Comparison of ENCODE assay signal across 1 cellular context in the genomic region with DNA sequence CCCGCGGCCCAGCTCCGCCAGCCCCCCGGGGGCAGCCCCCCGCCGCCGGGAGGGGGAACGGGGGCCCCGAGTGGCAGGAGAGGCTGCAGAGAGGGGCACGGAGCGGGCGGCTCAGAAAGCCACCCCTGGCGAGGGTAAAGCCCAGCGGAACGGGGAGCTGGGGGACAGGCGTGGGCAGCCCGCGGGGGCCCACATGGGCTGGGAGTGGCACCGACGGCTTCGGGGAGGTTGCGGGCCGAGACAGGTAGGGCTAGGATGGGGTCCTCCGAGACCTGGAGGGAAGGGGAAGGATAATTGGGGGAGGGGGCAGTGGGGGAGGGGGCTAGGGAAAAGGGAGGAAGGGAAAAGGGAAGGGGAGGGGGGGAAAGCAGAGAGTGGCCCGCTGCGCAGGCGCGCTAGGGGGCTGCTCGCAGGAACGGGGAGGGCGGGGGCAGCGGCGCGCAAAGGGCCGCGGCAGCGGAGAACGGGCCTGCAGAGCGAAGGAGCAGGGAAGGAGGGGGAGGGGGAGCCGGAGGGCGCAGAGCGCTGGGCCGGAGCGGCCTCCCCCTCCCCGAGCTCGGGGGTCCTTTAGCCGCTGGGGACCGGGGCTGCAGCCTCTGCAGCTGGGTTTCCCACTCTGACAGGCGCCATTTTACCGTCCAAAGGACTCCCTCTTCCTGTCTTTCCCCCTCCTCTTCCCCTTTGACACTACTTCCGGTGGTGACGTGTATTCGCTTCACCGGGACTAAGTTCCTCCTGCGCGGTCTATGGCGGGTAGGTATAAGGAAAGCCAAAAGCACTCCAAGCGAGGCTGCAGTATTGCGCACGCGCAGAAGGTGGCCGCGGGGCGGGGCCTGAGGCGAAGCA.
TF ChIP-seq lines count a peak whose summit lies in the region.

A gene (minus strand): TSS at position 405 of the 846 bp plus-strand sequence. CDS start 438 bp downstream, outside the sequence.

TF ChIP-seq in HepG2, 621 proteins besides CTCF, POLR2A, EP300 and RAD21 (continued from another document and continues in another):
- TF ChIP-seq, protein P1, sequence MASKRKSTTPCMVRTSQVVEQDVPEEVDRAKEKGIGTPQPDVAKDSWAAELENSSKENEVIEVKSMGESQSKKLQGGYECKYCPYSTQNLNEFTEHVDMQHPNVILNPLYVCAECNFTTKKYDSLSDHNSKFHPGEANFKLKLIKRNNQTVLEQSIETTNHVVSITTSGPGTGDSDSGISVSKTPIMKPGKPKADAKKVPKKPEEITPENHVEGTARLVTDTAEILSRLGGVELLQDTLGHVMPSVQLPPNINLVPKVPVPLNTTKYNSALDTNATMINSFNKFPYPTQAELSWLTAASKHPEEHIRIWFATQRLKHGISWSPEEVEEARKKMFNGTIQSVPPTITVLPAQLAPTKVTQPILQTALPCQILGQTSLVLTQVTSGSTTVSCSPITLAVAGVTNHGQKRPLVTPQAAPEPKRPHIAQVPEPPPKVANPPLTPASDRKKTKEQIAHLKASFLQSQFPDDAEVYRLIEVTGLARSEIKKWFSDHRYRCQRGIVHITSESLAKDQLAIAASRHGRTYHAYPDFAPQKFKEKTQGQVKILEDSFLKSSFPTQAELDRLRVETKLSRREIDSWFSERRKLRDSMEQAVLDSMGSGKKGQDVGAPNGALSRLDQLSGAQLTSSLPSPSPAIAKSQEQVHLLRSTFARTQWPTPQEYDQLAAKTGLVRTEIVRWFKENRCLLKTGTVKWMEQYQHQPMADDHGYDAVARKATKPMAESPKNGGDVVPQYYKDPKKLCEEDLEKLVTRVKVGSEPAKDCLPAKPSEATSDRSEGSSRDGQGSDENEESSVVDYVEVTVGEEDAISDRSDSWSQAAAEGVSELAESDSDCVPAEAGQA (IDR thresholded peaks at IDR 0.05; ENCODE audit: low read depth), result no peak; the same call in 1 of the 2 replicates
- TF ChIP-seq, protein P1 (CRISPR knock-in tag; IDR thresholded peaks at IDR 0.05; ENCODE audit: borderline replicate concordance), result no peak
- TF ChIP-seq NFYC (CRISPR knock-in tag; IDR thresholded peaks at IDR 0.05) (no peak), KDM2A (CRISPR knock-in tag; IDR thresholded peaks at IDR 0.05; ENCODE audit: borderline replicate concordance, low read depth) (0 out of 2 replicates have a peak, but pooled peaks have one; percentile 10), ZNF264 (CRISPR knock-in tag; IDR thresholded peaks at IDR 0.05) (no peak), NRL (CRISPR knock-in tag; IDR thresholded peaks at IDR 0.05; ENCODE audit: borderline replicate concordance) (no peak), THAP11 (CRISPR knock-in tag; IDR thresholded peaks at IDR 0.05) (peak; percentile 91), ZNF737 (CRISPR knock-in tag; IDR thresholded peaks at IDR 0.05; ENCODE audit: borderline replicate concordance) (no peak), ZNF781 (CRISPR knock-in tag; IDR thresholded peaks at IDR 0.05; ENCODE audit: borderline replicate concordance, not compliant biosample characterization) (peak; percentile 8), ZNF746 (CRISPR knock-in tag; IDR thresholded peaks at IDR 0.05) (no peak), SRSF9 (IDR thresholded peaks at IDR 0.05; ENCODE audit: borderline replicate concordance, insufficient read depth, low read depth, low read length, poor library complexity, severe bottlenecking) (no peak), ATM (IDR thresholded peaks at IDR 0.05; ENCODE audit: borderline replicate concordance) (no peak), ZSCAN25 (CRISPR knock-in tag; IDR thresholded peaks at IDR 0.05) (no peak), ZNF749 (CRISPR knock-in tag; IDR thresholded peaks at IDR 0.05; ENCODE audit: borderline replicate concordance) (no peak), RARA (CRISPR knock-in tag; IDR thresholded peaks at IDR 0.05) (no peak), NR2C2 (CRISPR knock-in tag; IDR thresholded peaks at IDR 0.05; ENCODE audit: borderline replicate concordance) (peak; percentile 91; the same call in 1 of the 2 replicates), ZNF747 (CRISPR knock-in tag; IDR thresholded peaks at IDR 0.05; ENCODE audit: borderline replicate concordance) (no peak), ZNF335 (CRISPR knock-in tag; IDR thresholded peaks at IDR 0.05) (no peak), KDM5B (CRISPR knock-in tag; IDR thresholded peaks at IDR 0.05; ENCODE audit: borderline replicate concordance) (no peak), DNMT1 (CRISPR knock-in tag; IDR thresholded peaks at IDR 0.05) (no peak), REL (CRISPR knock-in tag; conservative IDR thresholded peaks at IDR 0.05) (0 out of 2 replicates have a peak, but pooled peaks have one; percentile 9), ZNF460 (CRISPR knock-in tag; IDR thresholded peaks at IDR 0.05; ENCODE audit: borderline replicate concordance) (no peak), MED13 (CRISPR knock-in tag; IDR thresholded peaks at IDR 0.05) (no peak), ZNF451 (CRISPR knock-in tag; IDR thresholded peaks at IDR 0.05) (peak; percentile 37; the same call in 1 of the 2 replicates), GTF3A (CRISPR knock-in tag; conservative IDR thresholded peaks at IDR 0.05) (no peak), KAT8 (CRISPR knock-in tag; IDR thresholded peaks at IDR 0.05) (peak; percentile 88; the same call in 1 of the 2 replicates), ZNF333 (CRISPR knock-in tag; IDR thresholded peaks at IDR 0.05; ENCODE audit: borderline replicate concordance) (no peak), ZNF317 (CRISPR knock-in tag; IDR thresholded peaks at IDR 0.05) (no peak), POLR2AphosphoS5 (IDR thresholded peaks at IDR 0.05; ENCODE audit: low read depth, low read length) (peak; percentile 57), ZNF703 (CRISPR knock-in tag; IDR thresholded peaks at IDR 0.05; ENCODE audit: borderline replicate concordance) (no peak), PAX8 (CRISPR knock-in tag; IDR thresholded peaks at IDR 0.05; ENCODE audit: borderline replicate concordance) (no peak), SP2 (CRISPR knock-in tag; IDR thresholded peaks at IDR 0.05) (peak; percentile 65)
- TF ChIP-seq, protein P2, sequence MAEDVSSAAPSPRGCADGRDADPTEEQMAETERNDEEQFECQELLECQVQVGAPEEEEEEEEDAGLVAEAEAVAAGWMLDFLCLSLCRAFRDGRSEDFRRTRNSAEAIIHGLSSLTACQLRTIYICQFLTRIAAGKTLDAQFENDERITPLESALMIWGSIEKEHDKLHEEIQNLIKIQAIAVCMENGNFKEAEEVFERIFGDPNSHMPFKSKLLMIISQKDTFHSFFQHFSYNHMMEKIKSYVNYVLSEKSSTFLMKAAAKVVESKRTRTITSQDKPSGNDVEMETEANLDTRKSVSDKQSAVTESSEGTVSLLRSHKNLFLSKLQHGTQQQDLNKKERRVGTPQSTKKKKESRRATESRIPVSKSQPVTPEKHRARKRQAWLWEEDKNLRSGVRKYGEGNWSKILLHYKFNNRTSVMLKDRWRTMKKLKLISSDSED (CRISPR knock-in tag; IDR thresholded peaks at IDR 0.05), result no peak
- TF ChIP-seq, protein P3, sequence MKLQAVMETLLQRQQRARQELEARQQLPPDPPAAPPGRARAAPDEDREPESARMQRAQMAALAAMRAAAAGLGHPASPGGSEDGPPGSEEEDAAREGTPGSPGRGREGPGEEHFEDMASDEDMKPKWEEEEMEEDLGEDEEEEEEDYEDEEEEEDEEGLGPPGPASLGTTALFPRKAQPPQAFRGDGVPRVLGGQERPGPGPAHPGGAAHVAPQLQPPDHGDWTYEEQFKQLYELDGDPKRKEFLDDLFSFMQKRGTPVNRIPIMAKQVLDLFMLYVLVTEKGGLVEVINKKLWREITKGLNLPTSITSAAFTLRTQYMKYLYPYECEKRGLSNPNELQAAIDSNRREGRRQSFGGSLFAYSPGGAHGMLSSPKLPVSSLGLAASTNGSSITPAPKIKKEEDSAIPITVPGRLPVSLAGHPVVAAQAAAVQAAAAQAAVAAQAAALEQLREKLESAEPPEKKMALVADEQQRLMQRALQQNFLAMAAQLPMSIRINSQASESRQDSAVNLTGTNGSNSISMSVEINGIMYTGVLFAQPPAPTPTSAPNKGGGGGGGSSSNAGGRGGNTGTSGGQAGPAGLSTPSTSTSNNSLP (IDR thresholded peaks at IDR 0.05; ENCODE audit: low read depth, low read length), result no peak
- TF ChIP-seq, protein P4, sequence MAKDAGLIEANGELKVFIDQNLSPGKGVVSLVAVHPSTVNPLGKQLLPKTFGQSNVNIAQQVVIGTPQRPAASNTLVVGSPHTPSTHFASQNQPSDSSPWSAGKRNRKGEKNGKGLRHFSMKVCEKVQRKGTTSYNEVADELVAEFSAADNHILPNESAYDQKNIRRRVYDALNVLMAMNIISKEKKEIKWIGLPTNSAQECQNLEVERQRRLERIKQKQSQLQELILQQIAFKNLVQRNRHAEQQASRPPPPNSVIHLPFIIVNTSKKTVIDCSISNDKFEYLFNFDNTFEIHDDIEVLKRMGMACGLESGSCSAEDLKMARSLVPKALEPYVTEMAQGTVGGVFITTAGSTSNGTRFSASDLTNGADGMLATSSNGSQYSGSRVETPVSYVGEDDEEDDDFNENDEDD (CRISPR knock-in tag; IDR thresholded peaks at IDR 0.05; ENCODE audit: borderline replicate concordance), result peak; percentile 63; the same call in 1 of the 2 replicates
- TF ChIP-seq, protein P5, sequence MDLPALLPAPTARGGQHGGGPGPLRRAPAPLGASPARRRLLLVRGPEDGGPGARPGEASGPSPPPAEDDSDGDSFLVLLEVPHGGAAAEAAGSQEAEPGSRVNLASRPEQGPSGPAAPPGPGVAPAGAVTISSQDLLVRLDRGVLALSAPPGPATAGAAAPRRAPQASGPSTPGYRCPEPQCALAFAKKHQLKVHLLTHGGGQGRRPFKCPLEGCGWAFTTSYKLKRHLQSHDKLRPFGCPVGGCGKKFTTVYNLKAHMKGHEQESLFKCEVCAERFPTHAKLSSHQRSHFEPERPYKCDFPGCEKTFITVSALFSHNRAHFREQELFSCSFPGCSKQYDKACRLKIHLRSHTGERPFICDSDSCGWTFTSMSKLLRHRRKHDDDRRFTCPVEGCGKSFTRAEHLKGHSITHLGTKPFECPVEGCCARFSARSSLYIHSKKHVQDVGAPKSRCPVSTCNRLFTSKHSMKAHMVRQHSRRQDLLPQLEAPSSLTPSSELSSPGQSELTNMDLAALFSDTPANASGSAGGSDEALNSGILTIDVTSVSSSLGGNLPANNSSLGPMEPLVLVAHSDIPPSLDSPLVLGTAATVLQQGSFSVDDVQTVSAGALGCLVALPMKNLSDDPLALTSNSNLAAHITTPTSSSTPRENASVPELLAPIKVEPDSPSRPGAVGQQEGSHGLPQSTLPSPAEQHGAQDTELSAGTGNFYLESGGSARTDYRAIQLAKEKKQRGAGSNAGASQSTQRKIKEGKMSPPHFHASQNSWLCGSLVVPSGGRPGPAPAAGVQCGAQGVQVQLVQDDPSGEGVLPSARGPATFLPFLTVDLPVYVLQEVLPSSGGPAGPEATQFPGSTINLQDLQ (CRISPR knock-in tag; IDR thresholded peaks at IDR 0.05), result no peak
- TF ChIP-seq, protein P6, sequence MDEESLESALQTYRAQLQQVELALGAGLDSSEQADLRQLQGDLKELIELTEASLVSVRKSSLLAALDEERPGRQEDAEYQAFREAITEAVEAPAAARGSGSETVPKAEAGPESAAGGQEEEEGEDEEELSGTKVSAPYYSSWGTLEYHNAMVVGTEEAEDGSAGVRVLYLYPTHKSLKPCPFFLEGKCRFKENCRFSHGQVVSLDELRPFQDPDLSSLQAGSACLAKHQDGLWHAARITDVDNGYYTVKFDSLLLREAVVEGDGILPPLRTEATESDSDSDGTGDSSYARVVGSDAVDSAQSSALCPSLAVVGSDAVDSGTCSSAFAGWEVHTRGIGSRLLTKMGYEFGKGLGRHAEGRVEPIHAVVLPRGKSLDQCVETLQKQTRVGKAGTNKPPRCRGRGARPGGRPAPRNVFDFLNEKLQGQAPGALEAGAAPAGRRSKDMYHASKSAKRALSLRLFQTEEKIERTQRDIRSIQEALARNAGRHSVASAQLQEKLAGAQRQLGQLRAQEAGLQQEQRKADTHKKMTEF (CRISPR knock-in tag; IDR thresholded peaks at IDR 0.05), result no peak; the same call in 1 of the 2 replicates
- TF ChIP-seq, protein P7, sequence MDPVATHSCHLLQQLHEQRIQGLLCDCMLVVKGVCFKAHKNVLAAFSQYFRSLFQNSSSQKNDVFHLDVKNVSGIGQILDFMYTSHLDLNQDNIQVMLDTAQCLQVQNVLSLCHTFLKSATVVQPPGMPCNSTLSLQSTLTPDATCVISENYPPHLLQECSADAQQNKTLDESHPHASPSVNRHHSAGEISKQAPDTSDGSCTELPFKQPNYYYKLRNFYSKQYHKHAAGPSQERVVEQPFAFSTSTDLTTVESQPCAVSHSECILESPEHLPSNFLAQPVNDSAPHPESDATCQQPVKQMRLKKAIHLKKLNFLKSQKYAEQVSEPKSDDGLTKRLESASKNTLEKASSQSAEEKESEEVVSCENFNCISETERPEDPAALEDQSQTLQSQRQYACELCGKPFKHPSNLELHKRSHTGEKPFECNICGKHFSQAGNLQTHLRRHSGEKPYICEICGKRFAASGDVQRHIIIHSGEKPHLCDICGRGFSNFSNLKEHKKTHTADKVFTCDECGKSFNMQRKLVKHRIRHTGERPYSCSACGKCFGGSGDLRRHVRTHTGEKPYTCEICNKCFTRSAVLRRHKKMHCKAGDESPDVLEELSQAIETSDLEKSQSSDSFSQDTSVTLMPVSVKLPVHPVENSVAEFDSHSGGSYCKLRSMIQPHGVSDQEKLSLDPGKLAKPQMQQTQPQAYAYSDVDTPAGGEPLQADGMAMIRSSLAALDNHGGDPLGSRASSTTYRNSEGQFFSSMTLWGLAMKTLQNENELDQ (CRISPR knock-in tag; IDR thresholded peaks at IDR 0.05; ENCODE audit: borderline replicate concordance), result no peak
- TF ChIP-seq, protein P8, sequence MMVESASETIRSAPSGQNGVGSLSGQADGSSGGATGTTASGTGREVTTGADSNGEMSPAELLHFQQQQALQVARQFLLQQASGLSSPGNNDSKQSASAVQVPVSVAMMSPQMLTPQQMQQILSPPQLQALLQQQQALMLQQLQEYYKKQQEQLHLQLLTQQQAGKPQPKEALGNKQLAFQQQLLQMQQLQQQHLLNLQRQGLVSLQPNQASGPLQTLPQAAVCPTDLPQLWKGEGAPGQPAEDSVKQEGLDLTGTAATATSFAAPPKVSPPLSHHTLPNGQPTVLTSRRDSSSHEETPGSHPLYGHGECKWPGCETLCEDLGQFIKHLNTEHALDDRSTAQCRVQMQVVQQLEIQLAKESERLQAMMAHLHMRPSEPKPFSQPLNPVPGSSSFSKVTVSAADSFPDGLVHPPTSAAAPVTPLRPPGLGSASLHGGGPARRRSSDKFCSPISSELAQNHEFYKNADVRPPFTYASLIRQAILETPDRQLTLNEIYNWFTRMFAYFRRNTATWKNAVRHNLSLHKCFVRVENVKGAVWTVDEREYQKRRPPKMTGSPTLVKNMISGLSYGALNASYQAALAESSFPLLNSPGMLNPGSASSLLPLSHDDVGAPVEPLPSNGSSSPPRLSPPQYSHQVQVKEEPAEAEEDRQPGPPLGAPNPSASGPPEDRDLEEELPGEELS (CRISPR knock-in tag; IDR thresholded peaks at IDR 0.05), result no peak
